Comparison of ENCODE assay signal across 1 cellular context in the genomic region with DNA sequence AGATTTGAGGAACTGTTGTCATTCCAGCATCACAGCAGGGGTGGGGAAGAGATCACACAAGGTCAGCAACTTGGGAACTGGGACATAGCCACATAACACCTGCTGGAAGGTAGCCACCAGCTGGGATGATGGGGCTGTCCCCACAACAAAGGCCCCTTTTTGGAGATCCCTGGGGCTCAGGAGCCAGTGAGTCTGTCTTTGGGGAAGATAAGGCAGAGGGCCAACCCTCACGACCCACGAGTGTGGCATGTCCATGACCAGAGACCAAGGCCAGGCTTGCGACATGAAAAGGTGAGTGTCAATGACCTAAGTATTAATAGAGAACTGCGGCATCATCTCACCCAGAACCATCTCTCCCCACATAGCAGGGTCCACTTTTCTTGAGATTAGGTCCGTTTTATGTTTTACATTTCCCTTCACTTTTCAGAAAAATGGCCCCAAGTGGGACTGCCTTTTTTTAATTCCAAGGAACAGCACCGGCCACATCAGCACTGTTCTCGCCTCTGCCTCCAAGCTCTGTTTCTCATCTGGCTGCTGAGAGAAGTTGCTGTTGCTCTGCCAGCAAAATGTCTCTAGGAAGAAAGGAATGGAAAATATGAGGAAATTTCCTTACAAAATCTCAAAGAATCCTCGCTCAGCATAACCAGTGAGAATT.
TF ChIP-seq lines count a peak whose summit lies in the region.

No MANE protein-coding gene starts in this region.

TF ChIP-seq in HepG2, 621 proteins besides CTCF, POLR2A, EP300 and RAD21 (continued from another document and continues in another):
- no peak for TF ChIP-seq KDM6A (CRISPR knock-in tag; IDR thresholded peaks at IDR 0.05; ENCODE audit: low read depth)
- peak; percentile 63; the same call in 1 of the 2 replicates for TF ChIP-seq ZC3H4 (CRISPR knock-in tag; IDR thresholded peaks at IDR 0.05; ENCODE audit: borderline replicate concordance)
- 0 out of 2 replicates have a peak, but pooled peaks have one; percentile 37 for TF ChIP-seq KLF13 (CRISPR knock-in tag; IDR thresholded peaks at IDR 0.05)
- TF ChIP-seq, protein P1, sequence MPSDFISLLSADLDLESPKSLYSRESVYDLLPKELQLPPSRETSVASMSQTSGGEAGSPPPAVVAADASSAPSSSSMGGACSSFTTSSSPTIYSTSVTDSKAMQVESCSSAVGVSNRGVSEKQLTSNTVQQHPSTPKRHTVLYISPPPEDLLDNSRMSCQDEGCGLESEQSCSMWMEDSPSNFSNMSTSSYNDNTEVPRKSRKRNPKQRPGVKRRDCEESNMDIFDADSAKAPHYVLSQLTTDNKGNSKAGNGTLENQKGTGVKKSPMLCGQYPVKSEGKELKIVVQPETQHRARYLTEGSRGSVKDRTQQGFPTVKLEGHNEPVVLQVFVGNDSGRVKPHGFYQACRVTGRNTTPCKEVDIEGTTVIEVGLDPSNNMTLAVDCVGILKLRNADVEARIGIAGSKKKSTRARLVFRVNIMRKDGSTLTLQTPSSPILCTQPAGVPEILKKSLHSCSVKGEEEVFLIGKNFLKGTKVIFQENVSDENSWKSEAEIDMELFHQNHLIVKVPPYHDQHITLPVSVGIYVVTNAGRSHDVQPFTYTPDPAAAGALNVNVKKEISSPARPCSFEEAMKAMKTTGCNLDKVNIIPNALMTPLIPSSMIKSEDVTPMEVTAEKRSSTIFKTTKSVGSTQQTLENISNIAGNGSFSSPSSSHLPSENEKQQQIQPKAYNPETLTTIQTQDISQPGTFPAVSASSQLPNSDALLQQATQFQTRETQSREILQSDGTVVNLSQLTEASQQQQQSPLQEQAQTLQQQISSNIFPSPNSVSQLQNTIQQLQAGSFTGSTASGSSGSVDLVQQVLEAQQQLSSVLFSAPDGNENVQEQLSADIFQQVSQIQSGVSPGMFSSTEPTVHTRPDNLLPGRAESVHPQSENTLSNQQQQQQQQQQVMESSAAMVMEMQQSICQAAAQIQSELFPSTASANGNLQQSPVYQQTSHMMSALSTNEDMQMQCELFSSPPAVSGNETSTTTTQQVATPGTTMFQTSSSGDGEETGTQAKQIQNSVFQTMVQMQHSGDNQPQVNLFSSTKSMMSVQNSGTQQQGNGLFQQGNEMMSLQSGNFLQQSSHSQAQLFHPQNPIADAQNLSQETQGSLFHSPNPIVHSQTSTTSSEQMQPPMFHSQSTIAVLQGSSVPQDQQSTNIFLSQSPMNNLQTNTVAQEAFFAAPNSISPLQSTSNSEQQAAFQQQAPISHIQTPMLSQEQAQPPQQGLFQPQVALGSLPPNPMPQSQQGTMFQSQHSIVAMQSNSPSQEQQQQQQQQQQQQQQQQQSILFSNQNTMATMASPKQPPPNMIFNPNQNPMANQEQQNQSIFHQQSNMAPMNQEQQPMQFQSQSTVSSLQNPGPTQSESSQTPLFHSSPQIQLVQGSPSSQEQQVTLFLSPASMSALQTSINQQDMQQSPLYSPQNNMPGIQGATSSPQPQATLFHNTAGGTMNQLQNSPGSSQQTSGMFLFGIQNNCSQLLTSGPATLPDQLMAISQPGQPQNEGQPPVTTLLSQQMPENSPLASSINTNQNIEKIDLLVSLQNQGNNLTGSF (CRISPR knock-in tag; IDR thresholded peaks at IDR 0.05) = no peak
- TF ChIP-seq PHF21A (CRISPR knock-in tag; IDR thresholded peaks at IDR 0.05) = peak; percentile 66; the same call in 1 of the 2 replicates
- no peak for TF ChIP-seq TAF15 (IDR thresholded peaks at IDR 0.05; ENCODE audit: low read depth, low read length, poor library complexity, severe bottlenecking)
- TF ChIP-seq, protein P2, sequence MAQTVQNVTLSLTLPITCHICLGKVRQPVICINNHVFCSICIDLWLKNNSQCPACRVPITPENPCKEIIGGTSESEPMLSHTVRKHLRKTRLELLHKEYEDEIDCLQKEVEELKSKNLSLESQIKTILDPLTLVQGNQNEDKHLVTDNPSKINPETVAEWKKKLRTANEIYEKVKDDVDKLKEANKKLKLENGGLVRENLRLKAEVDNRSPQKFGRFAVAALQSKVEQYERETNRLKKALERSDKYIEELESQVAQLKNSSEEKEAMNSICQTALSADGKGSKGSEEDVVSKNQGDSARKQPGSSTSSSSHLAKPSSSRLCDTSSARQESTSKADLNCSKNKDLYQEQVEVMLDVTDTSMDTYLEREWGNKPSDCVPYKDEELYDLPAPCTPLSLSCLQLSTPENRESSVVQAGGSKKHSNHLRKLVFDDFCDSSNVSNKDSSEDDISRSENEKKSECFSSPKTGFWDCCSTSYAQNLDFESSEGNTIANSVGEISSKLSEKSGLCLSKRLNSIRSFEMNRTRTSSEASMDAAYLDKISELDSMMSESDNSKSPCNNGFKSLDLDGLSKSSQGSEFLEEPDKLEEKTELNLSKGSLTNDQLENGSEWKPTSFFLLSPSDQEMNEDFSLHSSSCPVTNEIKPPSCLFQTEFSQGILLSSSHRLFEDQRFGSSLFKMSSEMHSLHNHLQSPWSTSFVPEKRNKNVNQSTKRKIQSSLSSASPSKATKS (CRISPR knock-in tag; IDR thresholded peaks at IDR 0.05) = no peak
- TF ChIP-seq, protein P3, sequence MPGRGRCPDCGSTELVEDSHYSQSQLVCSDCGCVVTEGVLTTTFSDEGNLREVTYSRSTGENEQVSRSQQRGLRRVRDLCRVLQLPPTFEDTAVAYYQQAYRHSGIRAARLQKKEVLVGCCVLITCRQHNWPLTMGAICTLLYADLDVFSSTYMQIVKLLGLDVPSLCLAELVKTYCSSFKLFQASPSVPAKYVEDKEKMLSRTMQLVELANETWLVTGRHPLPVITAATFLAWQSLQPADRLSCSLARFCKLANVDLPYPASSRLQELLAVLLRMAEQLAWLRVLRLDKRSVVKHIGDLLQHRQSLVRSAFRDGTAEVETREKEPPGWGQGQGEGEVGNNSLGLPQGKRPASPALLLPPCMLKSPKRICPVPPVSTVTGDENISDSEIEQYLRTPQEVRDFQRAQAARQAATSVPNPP (CRISPR knock-in tag; IDR thresholded peaks at IDR 0.05) = peak; percentile 28; the same call in 1 of the 2 replicates
- TF ChIP-seq, protein P4, sequence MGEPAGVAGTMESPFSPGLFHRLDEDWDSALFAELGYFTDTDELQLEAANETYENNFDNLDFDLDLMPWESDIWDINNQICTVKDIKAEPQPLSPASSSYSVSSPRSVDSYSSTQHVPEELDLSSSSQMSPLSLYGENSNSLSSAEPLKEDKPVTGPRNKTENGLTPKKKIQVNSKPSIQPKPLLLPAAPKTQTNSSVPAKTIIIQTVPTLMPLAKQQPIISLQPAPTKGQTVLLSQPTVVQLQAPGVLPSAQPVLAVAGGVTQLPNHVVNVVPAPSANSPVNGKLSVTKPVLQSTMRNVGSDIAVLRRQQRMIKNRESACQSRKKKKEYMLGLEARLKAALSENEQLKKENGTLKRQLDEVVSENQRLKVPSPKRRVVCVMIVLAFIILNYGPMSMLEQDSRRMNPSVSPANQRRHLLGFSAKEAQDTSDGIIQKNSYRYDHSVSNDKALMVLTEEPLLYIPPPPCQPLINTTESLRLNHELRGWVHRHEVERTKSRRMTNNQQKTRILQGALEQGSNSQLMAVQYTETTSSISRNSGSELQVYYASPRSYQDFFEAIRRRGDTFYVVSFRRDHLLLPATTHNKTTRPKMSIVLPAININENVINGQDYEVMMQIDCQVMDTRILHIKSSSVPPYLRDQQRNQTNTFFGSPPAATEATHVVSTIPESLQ (CRISPR knock-in tag; conservative IDR thresholded peaks at IDR 0.05) = no peak
- peak; percentile 91 for TF ChIP-seq TBX2 (CRISPR knock-in tag; IDR thresholded peaks at IDR 0.05; ENCODE audit: borderline replicate concordance)
- TF ChIP-seq FOXJ3 (CRISPR knock-in tag; IDR thresholded peaks at IDR 0.05; ENCODE audit: borderline replicate concordance) = peak; percentile 76; the same call in 1 of the 2 replicates
- TF ChIP-seq, protein P5, sequence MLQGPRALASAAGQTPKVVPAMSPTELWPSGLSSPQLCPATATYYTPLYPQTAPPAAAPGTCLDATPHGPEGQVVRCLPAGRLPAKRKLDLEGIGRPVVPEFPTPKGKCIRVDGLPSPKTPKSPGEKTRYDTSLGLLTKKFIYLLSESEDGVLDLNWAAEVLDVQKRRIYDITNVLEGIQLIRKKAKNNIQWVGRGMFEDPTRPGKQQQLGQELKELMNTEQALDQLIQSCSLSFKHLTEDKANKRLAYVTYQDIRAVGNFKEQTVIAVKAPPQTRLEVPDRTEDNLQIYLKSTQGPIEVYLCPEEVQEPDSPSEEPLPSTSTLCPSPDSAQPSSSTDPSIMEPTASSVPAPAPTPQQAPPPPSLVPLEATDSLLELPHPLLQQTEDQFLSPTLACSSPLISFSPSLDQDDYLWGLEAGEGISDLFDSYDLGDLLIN (CRISPR knock-in tag; IDR thresholded peaks at IDR 0.05; ENCODE audit: borderline replicate concordance) = no peak
- TF ChIP-seq CEBPB (IDR thresholded peaks at IDR 0.05; ENCODE audit: borderline replicate concordance, low read depth, low read length) = peak; percentile 80; the same call in 1 of the 2 replicates
- TF ChIP-seq ZNF331 (CRISPR knock-in tag; IDR thresholded peaks at IDR 0.05) = peak; percentile 66
- TF ChIP-seq ZNF563 (CRISPR knock-in tag; IDR thresholded peaks at IDR 0.05) = 0 out of 2 replicates have a peak, but pooled peaks have one; percentile 23
- TF ChIP-seq ZNF883 (CRISPR knock-in tag; IDR thresholded peaks at IDR 0.05; ENCODE audit: not compliant biosample characterization) = no peak
- peak; percentile 62; the same call in 1 of the 2 replicates for TF ChIP-seq ZNF747 (CRISPR knock-in tag; IDR thresholded peaks at IDR 0.05; ENCODE audit: borderline replicate concordance)
- TF ChIP-seq, protein P6, sequence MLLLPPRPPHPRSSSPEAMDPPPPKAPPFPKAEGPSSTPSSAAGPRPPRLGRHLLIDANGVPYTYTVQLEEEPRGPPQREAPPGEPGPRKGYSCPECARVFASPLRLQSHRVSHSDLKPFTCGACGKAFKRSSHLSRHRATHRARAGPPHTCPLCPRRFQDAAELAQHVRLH (CRISPR knock-in tag; IDR thresholded peaks at IDR 0.05; ENCODE audit: borderline replicate concordance, low read depth) = peak; percentile 31; the same call in 1 of the 2 replicates
- TF ChIP-seq, protein P7, sequence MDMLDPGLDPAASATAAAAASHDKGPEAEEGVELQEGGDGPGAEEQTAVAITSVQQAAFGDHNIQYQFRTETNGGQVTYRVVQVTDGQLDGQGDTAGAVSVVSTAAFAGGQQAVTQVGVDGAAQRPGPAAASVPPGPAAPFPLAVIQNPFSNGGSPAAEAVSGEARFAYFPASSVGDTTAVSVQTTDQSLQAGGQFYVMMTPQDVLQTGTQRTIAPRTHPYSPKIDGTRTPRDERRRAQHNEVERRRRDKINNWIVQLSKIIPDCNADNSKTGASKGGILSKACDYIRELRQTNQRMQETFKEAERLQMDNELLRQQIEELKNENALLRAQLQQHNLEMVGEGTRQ (IDR thresholded peaks at IDR 0.05; ENCODE audit: low read depth, low read length) = no peak
- TF ChIP-seq, protein P7 (CRISPR knock-in tag; IDR thresholded peaks at IDR 0.05; ENCODE audit: borderline replicate concordance) = no peak
- TF ChIP-seq ZNF674 (CRISPR knock-in tag; IDR thresholded peaks at IDR 0.05; ENCODE audit: low read depth) = no peak
- TF ChIP-seq NFKBIZ (CRISPR knock-in tag; IDR thresholded peaks at IDR 0.05) = peak; percentile 53; the same call in 1 of the 2 replicates
- TF ChIP-seq KAT8 (CRISPR knock-in tag; IDR thresholded peaks at IDR 0.05) = 0 out of 2 replicates have a peak, but pooled peaks have one; percentile 34
- peak; percentile 46 for TF ChIP-seq CBX1 (IDR thresholded peaks at IDR 0.05; ENCODE audit: low read depth)
- TF ChIP-seq, protein P8, sequence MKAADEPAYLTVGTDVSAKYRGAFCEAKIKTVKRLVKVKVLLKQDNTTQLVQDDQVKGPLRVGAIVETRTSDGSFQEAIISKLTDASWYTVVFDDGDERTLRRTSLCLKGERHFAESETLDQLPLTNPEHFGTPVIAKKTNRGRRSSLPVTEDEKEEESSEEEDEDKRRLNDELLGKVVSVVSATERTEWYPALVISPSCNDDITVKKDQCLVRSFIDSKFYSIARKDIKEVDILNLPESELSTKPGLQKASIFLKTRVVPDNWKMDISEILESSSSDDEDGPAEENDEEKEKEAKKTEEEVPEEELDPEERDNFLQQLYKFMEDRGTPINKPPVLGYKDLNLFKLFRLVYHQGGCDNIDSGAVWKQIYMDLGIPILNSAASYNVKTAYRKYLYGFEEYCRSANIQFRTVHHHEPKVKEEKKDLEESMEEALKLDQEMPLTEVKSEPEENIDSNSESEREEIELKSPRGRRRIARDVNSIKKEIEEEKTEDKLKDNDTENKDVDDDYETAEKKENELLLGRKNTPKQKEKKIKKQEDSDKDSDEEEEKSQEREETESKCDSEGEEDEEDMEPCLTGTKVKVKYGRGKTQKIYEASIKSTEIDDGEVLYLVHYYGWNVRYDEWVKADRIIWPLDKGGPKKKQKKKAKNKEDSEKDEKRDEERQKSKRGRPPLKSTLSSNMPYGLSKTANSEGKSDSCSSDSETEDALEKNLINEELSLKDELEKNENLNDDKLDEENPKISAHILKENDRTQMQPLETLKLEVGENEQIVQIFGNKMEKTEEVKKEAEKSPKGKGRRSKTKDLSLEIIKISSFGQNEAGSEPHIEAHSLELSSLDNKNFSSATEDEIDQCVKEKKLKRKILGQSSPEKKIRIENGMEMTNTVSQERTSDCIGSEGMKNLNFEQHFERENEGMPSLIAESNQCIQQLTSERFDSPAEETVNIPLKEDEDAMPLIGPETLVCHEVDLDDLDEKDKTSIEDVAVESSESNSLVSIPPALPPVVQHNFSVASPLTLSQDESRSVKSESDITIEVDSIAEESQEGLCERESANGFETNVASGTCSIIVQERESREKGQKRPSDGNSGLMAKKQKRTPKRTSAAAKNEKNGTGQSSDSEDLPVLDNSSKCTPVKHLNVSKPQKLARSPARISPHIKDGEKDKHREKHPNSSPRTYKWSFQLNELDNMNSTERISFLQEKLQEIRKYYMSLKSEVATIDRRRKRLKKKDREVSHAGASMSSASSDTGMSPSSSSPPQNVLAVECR (CRISPR knock-in tag; IDR thresholded peaks at IDR 0.05; ENCODE audit: borderline replicate concordance) = peak; percentile 37; the same call in 1 of the 2 replicates
- TF ChIP-seq AGO1 (IDR thresholded peaks at IDR 0.05; ENCODE audit: low read depth, low read length, poor library complexity, severe bottlenecking) = no peak
- 0 out of 2 replicates have a peak, but pooled peaks have one; percentile 42 for TF ChIP-seq IRF2 (CRISPR knock-in tag; IDR thresholded peaks at IDR 0.05)
- TF ChIP-seq ZNF607 (CRISPR knock-in tag; IDR thresholded peaks at IDR 0.05; ENCODE audit: borderline replicate concordance) = no peak
- TF ChIP-seq IKZF4 (CRISPR knock-in tag; IDR thresholded peaks at IDR 0.05; ENCODE audit: borderline replicate concordance, low read depth, not compliant biosample characterization) = no peak
- no peak for TF ChIP-seq ZNF75D (CRISPR knock-in tag; IDR thresholded peaks at IDR 0.05; ENCODE audit: borderline replicate concordance)
- TF ChIP-seq SIX4 (CRISPR knock-in tag; IDR thresholded peaks at IDR 0.05) = peak; percentile 65; the same call in 1 of the 2 replicates
- TF ChIP-seq NFE2L1 (CRISPR knock-in tag; IDR thresholded peaks at IDR 0.05; ENCODE audit: borderline replicate concordance) = peak; percentile 34; the same call in 1 of the 2 replicates
